Comparison of ENCODE assay signal across 8 cellular contexts in the genomic region with DNA sequence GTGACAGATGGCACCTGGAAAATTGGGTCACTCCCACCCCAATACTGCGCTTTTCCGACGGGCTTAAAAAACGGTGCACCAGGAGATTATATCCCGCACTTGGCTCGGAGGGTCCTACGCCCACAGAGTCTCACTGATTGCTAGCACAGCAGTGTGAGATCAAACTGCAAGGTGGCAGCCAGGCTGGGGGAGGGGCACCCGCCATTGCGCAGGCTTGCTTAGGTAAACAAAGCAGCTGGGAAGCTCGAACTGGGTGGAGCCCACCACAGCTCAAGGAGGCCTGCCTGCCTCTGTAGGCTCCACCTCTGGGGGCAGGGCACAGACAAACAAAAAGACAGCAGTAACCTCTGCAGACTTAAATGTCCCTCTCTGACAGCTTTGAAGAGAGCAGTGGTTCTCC. TPM values are rescaled to one million over a fixed set of nuclear protein-coding genes. Genes with fewer than 3 reads are reported as not detected.
"Had no signal": no experiment of that assay in that cellular context is flagged by ENCODE, and none has a peak within 500 bp of the region (broad histone marks: within the 10 kb centered on the region; RNA-seq: fewer than 3 reads in every experiment).

No MANE protein-coding gene starts in this region.

RNA-seq across cellular contexts. Expression of a gene that starts 54.9 kb away (rescaled TPM):
- total RNA-seq: OCI-LY7, PC-3, PC-9, RPMI7951, SJCRH30, SJSA1, T-cell had no signal
- polyA plus RNA-seq: SK-N-SH had no signal
